ENCODE assay signal across 1 cellular context in genomic region chr6:13920584-13920983, GRCh38.
A peak's percentile ranks its signal among the peaks of the same experiment; 100 is the strongest.
TF ChIP-seq lines count a peak whose summit lies in the region.

No MANE protein-coding gene starts in this region.

TF ChIP-seq in K562, 482 proteins besides CTCF, POLR2A, EP300 and RAD21 (continued from another document):
- TF ChIP-seq ZNF592 (IDR thresholded peaks at IDR 0.05) (no peak), THRAP3 (IDR thresholded peaks at IDR 0.05; ENCODE audit: borderline replicate concordance) (no peak), NCOA2 (IDR thresholded peaks at IDR 0.05; ENCODE audit: partially characterized antibody in 2 of 2) (no peak), SRSF1 (IDR thresholded peaks at IDR 0.05; ENCODE audit: low read depth, low read length) (no peak), FOXK2 (conservative IDR thresholded peaks at IDR 0.05 in 1 of 2, IDR thresholded peaks at IDR 0.05 in 1 of 2; ENCODE audit: low read depth in 2 of 2) (0 out of 4 replicates have a peak, but pooled peaks of 1 of the 2 experiments have one; percentile 24), RFX1 (IDR thresholded peaks at IDR 0.05) (no peak), KDM5B (IDR thresholded peaks at IDR 0.05; ENCODE audit: insufficient replicate concordance, low read depth, low read length) (no peak), ZNF3 (CRISPR knock-in tag; IDR thresholded peaks at IDR 0.05) (no peak), ARID2 (IDR thresholded peaks at IDR 0.05) (no peak), RBBP5 (IDR thresholded peaks at IDR 0.05; ENCODE audit: borderline replicate concordance, insufficient read depth, low read length, poor library complexity, severe bottlenecking) (no peak), ETV6 (IDR thresholded peaks at IDR 0.05; ENCODE audit: borderline replicate concordance in 1 of 2, low read depth in 2 of 2, low read length in 1 of 2) (no peak), ETV6 (CRISPR knock-in tag; IDR thresholded peaks at IDR 0.05; ENCODE audit: borderline replicate concordance) (no peak), ZNF699 (CRISPR knock-in tag; IDR thresholded peaks at IDR 0.05; ENCODE audit: insufficient replicate concordance) (no peak), ZBTB9 (CRISPR knock-in tag; IDR thresholded peaks at IDR 0.05) (no peak), MCM5 (IDR thresholded peaks at IDR 0.05; ENCODE audit: low read depth) (no peak), ZNF644 (tag; IDR thresholded peaks at IDR 0.05; ENCODE audit: low read depth) (no peak), MCM3 (IDR thresholded peaks at IDR 0.05) (no peak), ARHGAP35 (IDR thresholded peaks at IDR 0.05; ENCODE audit: partially characterized antibody) (no peak), BCLAF1 (IDR thresholded peaks at IDR 0.05; ENCODE audit: borderline replicate concordance in 1 of 2, control insufficient read depth in 1 of 2, low read depth in 2 of 2, low read length in 1 of 2) (no peak), NR2F6 (CRISPR knock-in tag; IDR thresholded peaks at IDR 0.05) (no peak), NR2C1 (IDR thresholded peaks at IDR 0.05) (no peak), NR2C1 (tag; IDR thresholded peaks at IDR 0.05) (no peak), MNT (conservative IDR thresholded peaks at IDR 0.05) (no peak), STAT6 (CRISPR knock-in tag; IDR thresholded peaks at IDR 0.05) (no peak), MTF1 (CRISPR knock-in tag; IDR thresholded peaks at IDR 0.05; ENCODE audit: borderline replicate concordance) (no peak), SP2 (IDR thresholded peaks at IDR 0.05; ENCODE audit: extremely low read depth, low read depth, low read length, poor library complexity, severe bottlenecking) (no peak), SMAD1 (IDR thresholded peaks at IDR 0.05; ENCODE audit: low read depth, low read length, partially characterized antibody) (no peak), ZNF507 (tag; conservative IDR thresholded peaks at IDR 0.05) (no peak), KAT7 (CRISPR knock-in tag; IDR thresholded peaks at IDR 0.05; ENCODE audit: borderline replicate concordance) (no peak), GTF2F1 (IDR thresholded peaks at IDR 0.05; ENCODE audit: low read depth, low read length) (no peak), SMARCE1 (IDR thresholded peaks at IDR 0.05) (0 out of 2 replicates have a peak, but pooled peaks have one; percentile 42), ZMIZ1 (IDR thresholded peaks at IDR 0.05; ENCODE audit: low read depth in 2 of 2, low read length in 2 of 2) (no peak), NEUROD1 (IDR thresholded peaks at IDR 0.05; ENCODE audit: borderline replicate concordance, low read depth, low read length, partially characterized antibody) (no peak), POLR3A (IDR thresholded peaks at IDR 0.05; ENCODE audit: borderline replicate concordance, extremely low read depth, insufficient read depth, insufficient read length) (no peak), SMARCA5 (IDR thresholded peaks at IDR 0.05) (no peak), SMAD3 (CRISPR knock-in tag; conservative IDR thresholded peaks at IDR 0.05) (no peak)
